In genomic region chr5:57658009-57658408, GRCh38 we compare ENCODE assay signal across 1 cellular context.
TF ChIP-seq lines count a peak whose summit lies in the region.

No MANE protein-coding gene starts in this region.

TF ChIP-seq in GM23338, 12 proteins besides CTCF, POLR2A, EP300 and RAD21 (continued from another document):
- TF ChIP-seq ZNF462 (CRISPR knock-in tag; IDR thresholded peaks at IDR 0.05) (no peak), ETS1 (IDR thresholded peaks at IDR 0.05) (no peak)
